ENCODE assay signal across 12 cellular contexts in the genomic region with DNA sequence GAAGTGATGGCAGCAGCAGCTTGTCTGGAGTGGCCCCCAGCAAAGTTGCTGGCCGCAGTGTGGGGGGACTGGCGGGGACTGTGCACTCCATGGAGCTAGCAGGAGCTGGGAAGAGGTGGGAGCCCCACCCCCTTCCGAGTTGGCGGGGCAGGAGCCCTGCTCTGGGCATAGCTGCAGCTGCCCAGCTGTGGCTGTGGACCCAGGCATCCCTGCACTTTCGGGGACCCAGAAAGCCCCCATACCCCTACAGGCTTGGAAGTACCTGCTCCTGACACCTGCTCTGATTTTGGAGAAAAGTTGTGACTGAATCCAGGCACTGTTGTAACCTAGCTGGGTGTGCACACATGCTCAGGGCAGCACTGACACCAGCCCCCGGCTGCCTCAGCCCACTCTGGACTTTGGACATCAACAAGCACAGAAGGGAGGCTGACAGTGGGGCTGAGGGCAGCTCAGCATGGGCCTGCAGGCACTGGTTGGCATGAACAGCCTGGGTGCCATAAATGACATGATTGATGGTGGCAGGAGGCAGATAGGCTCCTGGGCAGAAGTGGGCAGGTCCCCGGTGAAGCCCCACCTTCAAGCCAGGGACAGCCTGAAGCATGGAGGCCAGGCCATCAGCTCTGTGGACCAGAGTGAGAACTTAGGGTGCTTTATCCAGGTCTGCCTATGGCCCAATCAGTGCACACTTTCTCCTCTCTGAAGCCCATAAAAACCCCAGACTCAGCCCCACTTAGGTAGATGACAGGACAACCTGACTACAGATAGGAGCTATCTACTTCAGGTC.
"Had no signal": no experiment of that assay in that cellular context is flagged by ENCODE, and none has a peak within 500 bp of the region (broad histone marks: within the 10 kb centered on the region; RNA-seq: fewer than 3 reads in every experiment).

No MANE protein-coding gene starts in this region.

- H3K9me3 ChIP-seq: transverse colon had no signal

- H3K4me3 ChIP-seq: transverse colon had no signal

- H3K27ac ChIP-seq: transverse colon had no signal

- ATAC-seq: effector memory CD8-positive, alpha-beta T cell; left cardiac atrium had no signal

- H3K27me3 ChIP-seq: transverse colon had no signal

- DNase-seq: activated CD4-positive, alpha-beta T cell treated with anti-CD3 and anti-CD28 coated beads for 1 hour; activated CD4-positive, alpha-beta T cell treated with anti-CD3 and anti-CD28 coated beads, Interleukin-2, amount 50 U/mL, for 4 hours; activated naive CD4-positive, alpha-beta T cell treated with Interleukin-2 at 50 U/mL for 16 hours; activated T-cell treated with anti-CD3 and anti-CD28 coated beads for 4 hours; effector memory CD8-positive, alpha-beta T cell; foreskin melanocyte; head of caudate nucleus; immature natural killer cell; left cardiac atrium; midbrain; stimulated activated naive CD4-positive, alpha-beta T cell; transverse colon had no signal

- H3K4me1 ChIP-seq: transverse colon had no signal
